Comparison of ENCODE assay signal across 19 cellular contexts in genomic region chr10:32244011-32244410, GRCh38.
DNase-seq lines count a peak whose midpoint lies in the region; ATAC-seq and TF ChIP-seq lines count a peak whose summit lies in the region.
"Had no signal": no experiment of that assay in that cellular context is flagged by ENCODE, and none has a peak within 500 bp of the region (broad histone marks: within the 10 kb centered on the region; RNA-seq: fewer than 3 reads in every experiment).

No MANE protein-coding gene starts in this region.

- H3K9me3 Mint-ChIP-seq in activated CD4-positive, alpha-beta T cell treated with anti-CD3 and anti-CD28 coated beads for 36 hours (ENCODE audit: low read depth): no peaks in the 10 kb centered on the region
- no peaks in the 10 kb centered on the region for H3K9me3 Mint-ChIP-seq in natural killer cell treated with Interleukin-12 subunit alpha and Interleukin-12 subunit beta and Interleukin-15 and Interleukin-18, amount 100 ng/mL, for 72 hours
- H3K9me3 Mint-ChIP-seq in natural killer cell: no peaks in the 10 kb centered on the region
- no peaks in the 10 kb centered on the region for H3K9me3 Mint-ChIP-seq in activated T-helper 2 cell treated with anti-CD3 and anti-CD28 coated beads, Interferon-gamma antibody, Interleukin-2, Interleukin-4, amounts not matched to agents 10 μg/mL and 5 μg/mL and 100 μg/mL, durations not matched to agents 14 hours and 24 hours and 36 hours
- no peaks in the 10 kb centered on the region for H3K9me3 Mint-ChIP-seq in stimulated activated naive CD8-positive, alpha-beta T cell treated with anti-CD3 and anti-CD28 coated beads, Interleukin-15, amount 100 ng/mL, for 72 hours
- H3K9me3 Mint-ChIP-seq: H9 had no signal

- no peak for DNase-seq in activated CD4-positive, alpha-beta T cell treated with anti-CD3 and anti-CD28 coated beads for 36 hours
- DNase-seq in activated CD4-positive, alpha-beta T cell treated with anti-CD3 and anti-CD28 coated beads for 4 hours: no peak
- no peak for DNase-seq in natural killer cell treated with Interleukin-12 subunit alpha and Interleukin-12 subunit beta and Interleukin-15 and Interleukin-18, amount 100 ng/mL, for 72 hours (ENCODE audit: low spot score)
- DNase-seq in natural killer cell (no peak), anterior cingulate cortex (lab: John Stamatoyannopoulos, UW) (no peak)
- DNase-seq in activated T-helper 2 cell treated with anti-CD3 and anti-CD28 coated beads, Interferon-gamma antibody, Interleukin-2, Interleukin-4, amounts not matched to agents 10 μg/mL and 5 μg/mL and 100 μg/mL, durations not matched to agents 14 hours and 24 hours and 36 hours (ENCODE audit: low spot score): no peak
- no peak for DNase-seq in stimulated activated naive CD8-positive, alpha-beta T cell treated with anti-CD3 and anti-CD28 coated beads, Interleukin-15, amount 100 ng/mL, for 72 hours
- DNase-seq: BE2C, COR-L47, DMS153, GDM1, H9, KG1, NCI-H1417 treated with DMSO at 0.1 percent for 48 hours, NCI-H1930, NCI-H524, NCI-H82 had no signal

- peaks cover 2% of the 10 kb centered on the region for H3K27me3 Mint-ChIP-seq in activated CD4-positive, alpha-beta T cell treated with anti-CD3 and anti-CD28 coated beads for 36 hours
- H3K27me3 Mint-ChIP-seq in natural killer cell treated with Interleukin-12 subunit alpha and Interleukin-12 subunit beta and Interleukin-15 and Interleukin-18, amount 100 ng/mL, for 72 hours: peaks cover 12 to 14% of the 10 kb centered on the region in 2 donors
- H3K27me3 Mint-ChIP-seq in natural killer cell (ENCODE audit: low read depth in 2 of 2): peaks cover 3 to 12% of the 10 kb centered on the region in 2 donors
- no peaks in the 10 kb centered on the region for H3K27me3 Mint-ChIP-seq in activated T-helper 2 cell treated with anti-CD3 and anti-CD28 coated beads, Interferon-gamma antibody, Interleukin-2, Interleukin-4, amounts not matched to agents 10 μg/mL and 5 μg/mL and 100 μg/mL, durations not matched to agents 14 hours and 24 hours and 36 hours (ENCODE audit: low read depth)
- H3K27me3 Mint-ChIP-seq in stimulated activated naive CD8-positive, alpha-beta T cell treated with anti-CD3 and anti-CD28 coated beads, Interleukin-15, amount 100 ng/mL, for 72 hours: peaks cover 9% of the 10 kb centered on the region
- H3K27me3 Mint-ChIP-seq: CD4-positive, CD25-positive, alpha-beta regulatory T cell had no signal

- H3K4me3 Mint-ChIP-seq in activated CD4-positive, alpha-beta T cell treated with anti-CD3 and anti-CD28 coated beads for 36 hours: peak overlapping the region; percentile 7
- peak overlapping the region; percentile 7 for H3K4me3 Mint-ChIP-seq in natural killer cell treated with Interleukin-12 subunit alpha and Interleukin-12 subunit beta and Interleukin-15 and Interleukin-18, amount 100 ng/mL, for 72 hours
- H3K4me3 Mint-ChIP-seq in natural killer cell: no peak overlapping the region
- peak overlapping the region; percentile 2 for H3K4me3 Mint-ChIP-seq in activated T-helper 2 cell treated with anti-CD3 and anti-CD28 coated beads, Interferon-gamma antibody, Interleukin-2, Interleukin-4, amounts not matched to agents 10 μg/mL and 5 μg/mL and 100 μg/mL, durations not matched to agents 14 hours and 24 hours and 36 hours (ENCODE audit: low read depth)
- H3K4me3 Mint-ChIP-seq in stimulated activated naive CD8-positive, alpha-beta T cell treated with anti-CD3 and anti-CD28 coated beads, Interleukin-15, amount 100 ng/mL, for 72 hours: peak overlapping the region in 1 of 2 donors; percentile 49
- H3K4me3 Mint-ChIP-seq: CD4-positive, CD25-positive, alpha-beta regulatory T cell; H9 had no signal

- CTCF ChIA-PET in activated CD4-positive, alpha-beta T cell treated with anti-CD3 and anti-CD28 coated beads for 36 hours (lab: Charles Lee): interaction anchor here (0.6 to 3.6 kb wide), 10 partner anchors 9 to 132 kb away, joined by 3 to 16 read pairs (median 5); no protein-coding TSS in a partner anchor

- ATAC-seq in activated CD4-positive, alpha-beta T cell treated with anti-CD3 and anti-CD28 coated beads for 36 hours: no peak
- ATAC-seq in natural killer cell treated with Interleukin-12 subunit alpha and Interleukin-12 subunit beta and Interleukin-15 and Interleukin-18, amount 100 ng/mL, for 72 hours: no peak
- ATAC-seq in natural killer cell: no peak
- no peak for ATAC-seq in stimulated activated naive CD8-positive, alpha-beta T cell treated with anti-CD3 and anti-CD28 coated beads, Interleukin-15, amount 100 ng/mL, for 72 hours
- no peak for ATAC-seq in HG03460 (IDR thresholded peaks at IDR 0.05; ENCODE audit: unreplicated experiment)

- H3K36me3 Mint-ChIP-seq in activated CD4-positive, alpha-beta T cell treated with anti-CD3 and anti-CD28 coated beads for 36 hours (ENCODE audit: low read depth): no peaks in the 10 kb centered on the region
- no peaks in the 10 kb centered on the region for H3K36me3 Mint-ChIP-seq in natural killer cell treated with Interleukin-12 subunit alpha and Interleukin-12 subunit beta and Interleukin-15 and Interleukin-18, amount 100 ng/mL, for 72 hours
- no peaks in the 10 kb centered on the region for H3K36me3 Mint-ChIP-seq in natural killer cell
- no peaks in the 10 kb centered on the region for H3K36me3 Mint-ChIP-seq in activated T-helper 2 cell treated with anti-CD3 and anti-CD28 coated beads, Interferon-gamma antibody, Interleukin-2, Interleukin-4, amounts not matched to agents 10 μg/mL and 5 μg/mL and 100 μg/mL, durations not matched to agents 14 hours and 24 hours and 36 hours (ENCODE audit: low read depth)
- H3K36me3 Mint-ChIP-seq: CD4-positive, CD25-positive, alpha-beta regulatory T cell had no signal

- POLR2A ChIA-PET in activated CD4-positive, alpha-beta T cell treated with anti-CD3 and anti-CD28 coated beads for 36 hours (lab: Charles Lee): interaction anchor here (0.7 to 0.9 kb wide), 3 partner anchors 13 to 113 kb away, joined by 3 read pairs; no protein-coding TSS in a partner anchor

- H3K27ac Mint-ChIP-seq in activated CD4-positive, alpha-beta T cell treated with anti-CD3 and anti-CD28 coated beads for 36 hours: peak overlapping the region; percentile 87
- peak overlapping the region; percentile 18 to 34 for H3K27ac Mint-ChIP-seq in natural killer cell treated with Interleukin-12 subunit alpha and Interleukin-12 subunit beta and Interleukin-15 and Interleukin-18, amount 100 ng/mL, for 72 hours
- H3K27ac Mint-ChIP-seq in natural killer cell: no peak overlapping the region
- H3K27ac Mint-ChIP-seq in activated T-helper 2 cell treated with anti-CD3 and anti-CD28 coated beads, Interferon-gamma antibody, Interleukin-2, Interleukin-4, amounts not matched to agents 10 μg/mL and 5 μg/mL and 100 μg/mL, durations not matched to agents 14 hours and 24 hours and 36 hours: peak overlapping the region; percentile 85
- H3K27ac Mint-ChIP-seq in stimulated activated naive CD8-positive, alpha-beta T cell treated with anti-CD3 and anti-CD28 coated beads, Interleukin-15, amount 100 ng/mL, for 72 hours: peak overlapping the region; percentile 55 to 80
- H3K27ac Mint-ChIP-seq: CD4-positive, CD25-positive, alpha-beta regulatory T cell; H9 had no signal

- intact Hi-C loops in activated CD4-positive, alpha-beta T cell treated with anti-CD3 and anti-CD28 coated beads for 36 hours (cut with DNase I, micrococcal nuclease): loop anchor here (1.0 to 5.0 kb wide), 13 partner anchors 74 to 1008 kb away; partner anchors contain the start of gene EPC1 (in 1 of the 2)
- intact Hi-C loops in natural killer cell (cut with micrococcal nuclease): no loop called here
- intact Hi-C loops in activated T-helper 2 cell treated with anti-CD3 and anti-CD28 coated beads, Interferon-gamma antibody, Interleukin-2, Interleukin-4, amounts not matched to agents 10 μg/mL and 5 μg/mL and 100 μg/mL, durations not matched to agents 14 hours and 24 hours and 36 hours (cut with micrococcal nuclease): loop anchor here (1.0 to 5.0 kb wide), 4 partner anchors 53 to 103 kb away; partner anchors contain the start of gene EPC1

- peaks cover 27% of the 10 kb centered on the region for H3K4me1 Mint-ChIP-seq in activated CD4-positive, alpha-beta T cell treated with anti-CD3 and anti-CD28 coated beads for 36 hours
- H3K4me1 Mint-ChIP-seq in natural killer cell treated with Interleukin-12 subunit alpha and Interleukin-12 subunit beta and Interleukin-15 and Interleukin-18, amount 100 ng/mL, for 72 hours (ENCODE audit: low read depth in 2 of 2): peaks cover 6 to 12% of the 10 kb centered on the region in 2 donors
- no peaks in the 10 kb centered on the region for H3K4me1 Mint-ChIP-seq in natural killer cell
- H3K4me1 Mint-ChIP-seq in activated T-helper 2 cell treated with anti-CD3 and anti-CD28 coated beads, Interferon-gamma antibody, Interleukin-2, Interleukin-4, amounts not matched to agents 10 μg/mL and 5 μg/mL and 100 μg/mL, durations not matched to agents 14 hours and 24 hours and 36 hours (ENCODE audit: low read depth): peaks cover 23% of the 10 kb centered on the region
- peaks cover 28% of the 10 kb centered on the region for H3K4me1 Mint-ChIP-seq in stimulated activated naive CD8-positive, alpha-beta T cell treated with anti-CD3 and anti-CD28 coated beads, Interleukin-15, amount 100 ng/mL, for 72 hours

- no peak for TF ChIP-seq CTCF in natural killer cell (IDR thresholded peaks at IDR 0.05)

Comparison
In these comparisons a context has a peak if more than half of its experiments do, and no peak if none do; other contexts are left out.
1. H3K27ac Mint-ChIP-seq: peak in activated CD4-positive, alpha-beta T cell treated with anti-CD3 and anti-CD28 coated beads for 36 hours (single experiment), natural killer cell treated with Interleukin-12 subunit alpha and Interleukin-12 subunit beta and Interleukin-15 and Interleukin-18, amount 100 ng/mL, for 72 hours (2 of 2), activated T-helper 2 cell treated with anti-CD3 and anti-CD28 coated beads, Interferon-gamma antibody, Interleukin-2, Interleukin-4, amounts not matched to agents 10 μg/mL and 5 μg/mL and 100 μg/mL, durations not matched to agents 14 hours and 24 hours and 36 hours (single experiment) and stimulated activated naive CD8-positive, alpha-beta T cell treated with anti-CD3 and anti-CD28 coated beads, Interleukin-15, amount 100 ng/mL, for 72 hours (2 of 2); none in natural killer cell (0 of 2).